In genomic region chr3:10928396-10928960, GRCh38 we compare ENCODE assay signal across 27 cellular contexts.
DNase-seq lines count a peak whose midpoint lies in the region; ATAC-seq and TF ChIP-seq lines count a peak whose summit lies in the region.
"Had no signal": no experiment of that assay in that cellular context is flagged by ENCODE, and none has a peak within 500 bp of the region (broad histone marks: within the 10 kb centered on the region; RNA-seq: fewer than 3 reads in every experiment).

No MANE protein-coding gene starts in this region.

- H4K91ac ChIP-seq in neuronal stem cell (ENCODE audit: low read depth, low read length, poor library complexity) = no peak overlapping the region

- H3K4me1 ChIP-seq in Panc1 (ENCODE audit: control insufficient read depth, insufficient read depth, low read length) (no peaks in the 10 kb centered on the region), neuronal stem cell (ENCODE audit: control insufficient read depth in 2 of 2, insufficient read depth in 1 of 2, low read depth in 1 of 2, low read length in 2 of 2) (peaks cover 0 to 2% of the 10 kb centered on the region in 2 donors)
- H3K4me1 ChIP-seq: left lung, prostate gland, right lobe of liver, transverse colon had no signal

- H3K27me3 Mint-ChIP-seq in activated CD8-positive, alpha-beta memory T cell treated with anti-CD3 and anti-CD28 coated beads, Interleukin-2, amount 10 ng/mL, durations not matched to agents 7 days and 5 days = peaks cover 5% of the 10 kb centered on the region

- no peaks in the 10 kb centered on the region for H3K36me3 ChIP-seq in Panc1 (ENCODE audit: control insufficient read depth, insufficient read depth, low read length)
- no peaks in the 10 kb centered on the region for H3K36me3 ChIP-seq in neuronal stem cell (replicated peaks in 1 of 2; ENCODE audit: control insufficient read depth in 2 of 2, insufficient read depth in 2 of 2, low read length in 2 of 2)
- H3K36me3 ChIP-seq: left lung, prostate gland, right lobe of liver, transverse colon had no signal

- H2BK15ac ChIP-seq in neuronal stem cell (ENCODE audit: low read length) = no peak overlapping the region

- H3K27ac ChIP-seq in Panc1 (ENCODE audit: low read length) (no peak overlapping the region), neuronal stem cell (replicated peaks; ENCODE audit: low read length) (no peak overlapping the region)
- H3K27ac ChIP-seq: left lung, prostate gland, right lobe of liver, transverse colon had no signal

- H3K9me3 ChIP-seq in Panc1 (ENCODE audit: control insufficient read depth, insufficient read depth, low read depth, low read length) (no peaks in the 10 kb centered on the region), neuronal stem cell (replicated peaks in 1 of 2; ENCODE audit: control insufficient read depth in 2 of 2, insufficient read depth in 1 of 2, low read depth in 1 of 2, low read length in 2 of 2) (peaks cover 0 to 3% of the 10 kb centered on the region in 2 donors)
- H3K9me3 ChIP-seq: left lung, prostate gland, right lobe of liver, transverse colon had no signal

- in situ Hi-C loops in Panc1 (cut with HindIII; ENCODE audit: low pct_unique_long_range_greater_than_20kb, low sequenced_read_pairs) = no loop called here

- H3K4me1 Mint-ChIP-seq in activated CD8-positive, alpha-beta memory T cell treated with anti-CD3 and anti-CD28 coated beads, Interleukin-2, amount 10 ng/mL, durations not matched to agents 7 days and 5 days = no peaks in the 10 kb centered on the region
- H3K4me1 Mint-ChIP-seq: B cell, memory B cell had no signal

- no TSS peak for BruUV-seq in Panc1 (replicated peaks; lab: Mats Ljungman, UMichigan)

- no CpG with 5 or more reads among the region's 9 CpGs for WGBS in neuronal stem cell (ENCODE audit: extremely low coverage in 2 of 2, insufficient read length in 2 of 2, insufficient replicate concordance in 1 of 2), 2 donors

- H3K4me3 ChIP-seq in Panc1 (ENCODE audit: low read depth in 2 of 2, low read length in 2 of 2) (no peak overlapping the region), neuronal stem cell (ENCODE audit: low read length in 2 of 2) (no peak overlapping the region)
- H3K4me3 ChIP-seq: left lung, prostate gland, right lobe of liver, transverse colon had no signal

- peak overlapping the region; percentile 33 for H2AK5ac ChIP-seq in neuronal stem cell (ENCODE audit: low read depth, low read length)

- no peak overlapping the region for H2BK120ac ChIP-seq in neuronal stem cell (ENCODE audit: low read depth, low read length)

- H3K36me3 Mint-ChIP-seq in activated CD8-positive, alpha-beta memory T cell treated with anti-CD3 and anti-CD28 coated beads, Interleukin-2, amount 10 ng/mL, durations not matched to agents 7 days and 5 days = no peaks in the 10 kb centered on the region
- H3K36me3 Mint-ChIP-seq: activated naive CD4-positive, alpha-beta T cell treated with anti-CD3 and anti-CD28 coated beads, Interleukin-2, amount 50 U/mL, for 72 hours; CD8-positive, alpha-beta T cell; memory B cell had no signal

- no peaks in the 10 kb centered on the region for H3K9me3 Mint-ChIP-seq in activated CD8-positive, alpha-beta memory T cell treated with anti-CD3 and anti-CD28 coated beads, Interleukin-2, amount 10 ng/mL, durations not matched to agents 7 days and 5 days (ENCODE audit: low read depth)
- H3K9me3 Mint-ChIP-seq: activated naive CD4-positive, alpha-beta T cell treated with anti-CD3 and anti-CD28 coated beads, Interleukin-2, amount 50 U/mL, for 72 hours had no signal

- no peak overlapping the region for H3K9ac ChIP-seq in neuronal stem cell (ENCODE audit: low read depth, low read length, poor library complexity)

- H3K23ac ChIP-seq in neuronal stem cell (ENCODE audit: low read depth, low read length, poor library complexity) = no peak overlapping the region

- no peak overlapping the region for H3K27ac Mint-ChIP-seq in activated CD8-positive, alpha-beta memory T cell treated with anti-CD3 and anti-CD28 coated beads, Interleukin-2, amount 10 ng/mL, durations not matched to agents 7 days and 5 days
- H3K27ac Mint-ChIP-seq: activated naive CD4-positive, alpha-beta T cell treated with anti-CD3 and anti-CD28 coated beads, Interleukin-2, amount 50 U/mL, for 72 hours; B cell; CD8-positive, alpha-beta T cell; memory B cell had no signal

- H3K4me2 ChIP-seq in neuronal stem cell (ENCODE audit: insufficient read depth, low read length, poor library complexity, severe bottlenecking) = no peak overlapping the region

- ATAC-seq in activated CD8-positive, alpha-beta memory T cell treated with anti-CD3 and anti-CD28 coated beads, Interleukin-2, amount 10 ng/mL, durations not matched to agents 7 days and 5 days = no peak
- ATAC-seq in Panc1 = peak; percentile 34; the same call in 1 of the 2 replicates
- peak; percentile 9 for ATAC-seq in esophagus mucosa
- no peak for ATAC-seq in HG02610 (IDR thresholded peaks at IDR 0.05; ENCODE audit: unreplicated experiment)
- ATAC-seq: activated naive CD4-positive, alpha-beta T cell treated with anti-CD3 and anti-CD28 coated beads, Interleukin-2, amount 50 U/mL, for 72 hours; CD8-positive, alpha-beta T cell; left lung; right lobe of liver had no signal

- H4K8ac ChIP-seq in neuronal stem cell (ENCODE audit: low read depth, low read length) = no peak overlapping the region

- H3K27me3 ChIP-seq in Panc1 (ENCODE audit: control insufficient read depth, insufficient read depth, low read length) = no peaks in the 10 kb centered on the region
- no peaks in the 10 kb centered on the region for H3K27me3 ChIP-seq in neuronal stem cell (ENCODE audit: control insufficient read depth in 3 of 3, insufficient read depth in 3 of 3, low read depth in 1 of 3, low read length in 3 of 3)
- H3K27me3 ChIP-seq: left lung, right lobe of liver, transverse colon had no signal

- H2BK5ac ChIP-seq in neuronal stem cell (ENCODE audit: low read length) = no peak overlapping the region

- TF ChIP-seq CTCF in Panc1 (IDR thresholded peaks at IDR 0.05) = no peak

- peak; percentile 15 for DNase-seq in activated CD8-positive, alpha-beta memory T cell treated with anti-CD3 and anti-CD28 coated beads for 24 hours
- no peak for DNase-seq in activated CD8-positive, alpha-beta memory T cell treated with anti-CD3 and anti-CD28 coated beads, Interleukin-2, amount 10 ng/mL, durations not matched to agents 7 days and 5 days
- DNase-seq in Panc1 (ENCODE audit: low read depth, low spot score) = no peak
- DNase-seq in neuronal stem cell (ENCODE audit: low spot score) = no peak
- no peak for DNase-seq in NOMO-1 treated with dmso at 0.1 percent for 144 hours (lab: John Stamatoyannopoulos, UW; ENCODE audit: unreplicated experiment)
- DNase-seq in NCI-H1694 treated with DMSO at 0.1 percent for 48 hours (lab: John Stamatoyannopoulos, UW) = no peak
- DNase-seq: ACHN; activated CD4-positive, alpha-beta T cell treated with anti-CD3 and anti-CD28 coated beads, Interleukin-2, amount 50 U/mL, for 48 hours; activated CD4-positive, CD25-positive, alpha-beta regulatory T cell treated with anti-CD3 and anti-CD28 coated beads, Interleukin-2, amount 50 U/mL, for 72 hours; activated CD8-positive, alpha-beta memory T cell treated with anti-CD3 and anti-CD28 coated beads, Interleukin-2, amount 50 U/mL, for 4 hours; anterior cingulate cortex; CD8-positive, alpha-beta T cell; effector CD4-positive, alpha-beta T cell; KG1; left lung; NCI-H1417; NCI-H2081 treated with DMSO at 0.1 percent for 48 hours; OCI-M1; stimulated activated CD4-positive, alpha-beta T cell treated with anti-CD3 and anti-CD28 coated beads, Interleukin-4, amount 100 ng/mL, for 1 hour; transverse colon had no signal

- peak overlapping the region; percentile 83 for H3K14ac ChIP-seq in neuronal stem cell (ENCODE audit: low read length)

- no peak overlapping the region for H3K4me3 Mint-ChIP-seq in activated CD8-positive, alpha-beta memory T cell treated with anti-CD3 and anti-CD28 coated beads, Interleukin-2, amount 10 ng/mL, durations not matched to agents 7 days and 5 days
- H3K4me3 Mint-ChIP-seq: B cell; CD8-positive, alpha-beta T cell; memory B cell had no signal

- CTCF ChIA-PET in activated CD8-positive, alpha-beta memory T cell treated with anti-CD3 and anti-CD28 coated beads, Interleukin-2, amount 10 ng/mL, durations not matched to agents 7 days and 5 days (lab: Charles Lee) = no interaction called here
- CTCF ChIA-PET in Panc1 (lab: Charles Lee) = no interaction called here

- H3K79me1 ChIP-seq in neuronal stem cell (ENCODE audit: low read depth, low read length) = no peaks in the 10 kb centered on the region

- no peak overlapping the region for H2BK12ac ChIP-seq in neuronal stem cell (ENCODE audit: low read length)

- H2AFZ ChIP-seq in neuronal stem cell (ENCODE audit: low read length) = no peak overlapping the region

- no peak overlapping the region for H3K4ac ChIP-seq in neuronal stem cell (ENCODE audit: low read length)

- intact Hi-C loops in Panc1 (cut with micrococcal nuclease; ENCODE audit: unreplicated experiment) = no loop called here

- H3K18ac ChIP-seq in neuronal stem cell (ENCODE audit: low read length) = peak overlapping the region; percentile 40

- POLR2A ChIA-PET in Panc1 (lab: Charles Lee) = no interaction called here

Comparison
In these comparisons a context has a peak if more than half of its experiments do, and no peak if none do; other contexts are left out.
1. ATAC-seq: peak in Panc1 (single experiment) and esophagus mucosa (single experiment); none in activated CD8-positive, alpha-beta memory T cell treated with anti-CD3 and anti-CD28 coated beads, Interleukin-2, amount 10 ng/mL, durations not matched to agents 7 days and 5 days (single experiment) and HG02610 (single experiment).